34 cellular contexts compared by ENCODE assay signal in genomic region chr15:93302080-93302765, GRCh38.
DNase-seq lines count a peak whose midpoint lies in the region; ATAC-seq, FAIRE-seq and TF ChIP-seq lines count a peak whose summit lies in the region.
"Had no signal": no experiment of that assay in that cellular context is flagged by ENCODE, and none has a peak within 500 bp of the region (broad histone marks: within the 10 kb centered on the region; RNA-seq: fewer than 3 reads in every experiment).

No MANE protein-coding gene starts in this region.

- FAIRE-seq in frontal cortex (lab: Jason Lieb, UNC) = peak; percentile 31
- FAIRE-seq: A549, GM12892 had no signal

- H3K9me3 ChIP-seq in right cardiac atrium (ENCODE audit: control insufficient read depth, low read length) = no peaks in the 10 kb centered on the region
- H3K9me3 ChIP-seq: A549, gastroesophageal sphincter, left lung, neutrophil, uterus had no signal

- ATAC-seq in right cardiac atrium = peak; percentile 48 to 52
- ATAC-seq in Right ventricle myocardium inferior = no peak
- ATAC-seq in omental fat pad (ENCODE audit: low FRiP score) = no peak
- no peak for ATAC-seq in HG03571 (IDR thresholded peaks at IDR 0.05; ENCODE audit: unreplicated experiment)
- no peak for ATAC-seq in HG03457 (IDR thresholded peaks at IDR 0.05; ENCODE audit: unreplicated experiment)
- ATAC-seq: A549; activated CD4-positive, CD25-positive, alpha-beta regulatory T cell treated with anti-CD3 and anti-CD28 coated beads, Interleukin-2, amount 50 U/mL, for 24 hours; activated naive CD8-positive, alpha-beta T cell treated with anti-CD3 and anti-CD28 coated beads, Interleukin-2, amount 50 U/mL, for 24 hours; activated T-cell treated with anti-CD3 and anti-CD28 coated beads, Interleukin-2, amount 50 U/mL, for 72 hours; CD8-positive, alpha-beta T cell; gastroesophageal sphincter; left lung; SK-N-SH treated with all-trans-retinoic acid at 6 μM for 48 hours had no signal

- DNase-seq in right cardiac atrium (no peak), Right ventricle myocardium inferior (ENCODE audit: missing footprints) (no peak), frontal cortex (ENCODE audit: low spot score in 2 of 2) (peak; percentile 33 to 35), occipital lobe (lab: John Stamatoyannopoulos, UW) (peak; percentile 65), omental fat pad (ENCODE audit: low spot score) (no peak), NCI-H1417 treated with DMSO at 0.1 percent for 48 hours (lab: John Stamatoyannopoulos, UW) (no peak)
- DNase-seq: activated CD4-positive, alpha-beta T cell treated with anti-CD3 and anti-CD28 coated beads, Interleukin-2, amount 50 U/mL, for 4 hours; activated naive CD4-positive, alpha-beta T cell; activated naive CD8-positive, alpha-beta T cell treated with anti-CD3 and anti-CD28 coated beads, Interleukin-2, amount 50 U/mL, for 24 hours; activated T-cell treated with anti-CD3 and anti-CD28 coated beads, Interleukin-2, amount 50 U/mL, for 72 hours; CD8-positive, alpha-beta T cell; DMS 273 treated with DMSO at 0.1 percent for 48 hours; EL; H9; IMR-90; left lung; MV-4-11; NCI-H1436 treated with DMSO at 0.1 percent for 48 hours; NCI-H226; NCI-H526 treated with DMSO at 0.1 percent for 48 hours; NK-92 treated with Interleukin-12 subunit alpha and Interleukin-12 subunit beta, amount 100 ng/mL, for 24 hours; retina; stimulated activated CD4-positive, alpha-beta T cell treated with anti-CD3 and anti-CD28 coated beads, Interleukin-1b, Interleukin-23, amount 100 ng/mL, for 48 hours; stimulated activated naive CD4-positive, alpha-beta T cell treated with Interleukin-2 at 50 U/mL for 16 hours; uterus had no signal

- 67% methylated on average over 6 of the region's 6 CpGs for WGBS in right cardiac atrium

- peaks cover 2% of the 10 kb centered on the region for H3K4me1 ChIP-seq in right cardiac atrium (ENCODE audit: control insufficient read depth, insufficient read depth, low read length)
- H3K4me1 ChIP-seq: A549, left lung, uterus had no signal

- no peaks in the 10 kb centered on the region for H3K27me3 ChIP-seq in right cardiac atrium (ENCODE audit: control insufficient read depth, insufficient read depth)
- H3K27me3 ChIP-seq: gastroesophageal sphincter, left lung, neutrophil, uterus had no signal

- H3K4me3 ChIP-seq in right cardiac atrium (ENCODE audit: low read length) = no peak overlapping the region
- H3K4me3 ChIP-seq: A549, gastroesophageal sphincter, left lung, smooth muscle cell, uterus had no signal

- no peak overlapping the region for H3K27ac ChIP-seq in right cardiac atrium (ENCODE audit: low read length)
- H3K27ac ChIP-seq: A549, gastroesophageal sphincter, left lung, neutrophil, uterus had no signal

- intact Hi-C loops in right cardiac atrium (cut with DNase I) (no loop called here), Right ventricle myocardium inferior (cut with DNase I) (loop anchor here (5.0 kb wide), 1 partner anchor 215 kb away; the partner anchor contains the start of gene RGMA)

- TF ChIP-seq CTCF in omental fat pad (IDR thresholded peaks at IDR 0.05) = no peak

Comparison
In these comparisons a context has a peak if more than half of its experiments do, and no peak if none do; other contexts are left out.
1. ATAC-seq: peak in right cardiac atrium (2 of 2); none in Right ventricle myocardium inferior (single experiment), omental fat pad (single experiment), HG03571 (single experiment) and HG03457 (single experiment).
2. DNase-seq: peak in frontal cortex (2 of 2) and occipital lobe (single experiment); none in right cardiac atrium (0 of 3), Right ventricle myocardium inferior (single experiment), omental fat pad (single experiment) and NCI-H1417 treated with DMSO at 0.1 percent for 48 hours (single experiment).